Comparison of ENCODE assay signal across 8 cellular contexts in the genomic region with DNA sequence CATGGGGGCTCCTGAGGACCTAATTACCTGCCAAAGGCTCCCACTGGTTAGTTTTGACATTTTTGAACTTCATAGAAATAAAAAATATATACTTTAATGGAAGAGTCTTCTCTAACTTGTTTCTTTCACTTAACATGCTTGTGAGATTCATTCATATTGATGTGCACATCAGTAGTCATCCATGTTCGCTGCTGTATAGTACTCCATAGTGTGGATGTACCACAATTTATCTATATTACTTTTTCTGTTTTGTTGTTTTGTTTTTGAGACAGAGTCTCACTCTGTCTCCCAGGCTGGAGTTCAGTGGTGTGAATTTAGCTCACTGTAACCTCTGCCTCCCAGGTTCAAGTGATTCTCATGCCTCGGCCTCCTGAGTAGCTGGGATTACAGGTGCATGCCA.
"Had no signal": no experiment of that assay in that cellular context is flagged by ENCODE, and none has a peak within 500 bp of the region (broad histone marks: within the 10 kb centered on the region; RNA-seq: fewer than 3 reads in every experiment).

No MANE protein-coding gene starts in this region.

- H3K27ac ChIP-seq: HL-60 had no signal

- H3K4me3 Mint-ChIP-seq: GM23338, IgD-negative memory B cell had no signal

- H3K4me2 ChIP-seq: GM23338 had no signal

- H3K27ac Mint-ChIP-seq: GM23338, IgD-negative memory B cell had no signal

- H3K36me3 ChIP-seq: HAP-1 had no signal

- H3K9me3 ChIP-seq: HAP-1 had no signal

- H3K36me3 Mint-ChIP-seq: IgD-negative memory B cell had no signal

- FAIRE-seq: HepG2 had no signal

- H3K27me3 Mint-ChIP-seq: IgD-negative memory B cell had no signal

- H2AFZ ChIP-seq: GM23338 had no signal

- H3K4me1 Mint-ChIP-seq: IgD-negative memory B cell had no signal

- H3K4me3 ChIP-seq: GM23338, HAP-1 had no signal

- DNase-seq: H7, KG1 had no signal

- ATAC-seq: GM23338, HCT116, HepG2 had no signal
